23 cellular contexts compared by ENCODE assay signal in the genomic region with DNA sequence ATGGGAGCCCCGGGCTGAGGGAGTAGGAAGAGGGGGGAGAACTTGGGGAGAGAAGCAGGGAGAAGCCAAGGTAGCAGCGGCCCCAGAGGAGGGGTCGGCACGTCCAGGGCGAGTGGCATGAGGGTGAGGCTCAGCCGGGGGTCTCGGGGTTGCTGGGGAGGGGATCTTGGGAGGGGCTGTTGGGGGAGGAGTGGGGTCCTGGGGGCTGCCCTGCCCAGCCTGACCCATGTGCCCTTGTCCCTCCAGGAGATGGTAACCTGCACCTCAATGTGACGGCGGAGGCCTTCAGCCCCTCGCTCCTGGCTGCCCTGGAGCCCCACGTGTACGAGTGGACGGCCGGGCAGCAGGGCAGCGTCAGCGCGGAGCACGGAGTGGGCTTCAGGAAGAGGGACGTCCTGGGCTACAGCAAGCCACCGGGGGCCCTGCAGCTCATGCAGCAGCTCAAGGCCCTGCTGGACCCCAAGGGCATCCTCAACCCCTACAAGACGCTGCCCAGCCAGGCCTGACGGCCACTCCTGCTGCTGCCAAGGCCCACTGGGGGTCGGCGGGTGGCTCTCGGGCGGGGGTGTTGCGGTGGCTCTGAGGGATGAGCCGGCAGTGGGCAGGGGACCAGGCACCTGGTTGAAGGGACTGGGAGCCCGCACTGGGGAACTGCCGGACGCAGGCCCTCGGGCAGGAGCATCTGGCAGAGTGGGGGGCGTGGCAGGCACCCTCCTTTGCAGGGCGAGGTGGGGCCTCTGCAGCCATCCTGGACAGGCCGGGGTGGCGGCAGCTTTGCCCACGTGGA. TPM values are rescaled to one million over a fixed set of nuclear protein-coding genes. Genes with fewer than 3 reads are reported as not detected.
DNase-seq lines count a peak whose midpoint lies in the region; ATAC-seq and TF ChIP-seq lines count a peak whose summit lies in the region.
"Had no signal": no experiment of that assay in that cellular context is flagged by ENCODE, and none has a peak within 500 bp of the region (broad histone marks: within the 10 kb centered on the region; RNA-seq: fewer than 3 reads in every experiment).

No MANE protein-coding gene starts in this region.

- no peaks in the 10 kb centered on the region for H3K9me3 Mint-ChIP-seq in endodermal cell
- H3K9me3 Mint-ChIP-seq: nephron progenitor cell had no signal

- H3K9me3 ChIP-seq in endodermal cell (ENCODE audit: control insufficient read depth, low read length) (no peaks in the 10 kb centered on the region), spleen (no peaks in the 10 kb centered on the region)
- H3K9me3 ChIP-seq: ascending aorta, SJSA1, transverse colon had no signal

- no peak for ATAC-seq in GM19463 (IDR thresholded peaks at IDR 0.05; ENCODE audit: unreplicated experiment)

- H3K27ac ChIP-seq in endodermal cell (ENCODE audit: low read depth, low read length) (no peak overlapping the region), spleen (no peak overlapping the region)
- H3K27ac ChIP-seq: ascending aorta, SJSA1, transverse colon had no signal

- H3K4me1 ChIP-seq in endodermal cell (ENCODE audit: control insufficient read depth, insufficient read depth, low read length) (peaks cover 5% of the 10 kb centered on the region), spleen (peaks cover 0 to 40% (median 20%) of the 10 kb centered on the region in 6 donors)
- H3K4me1 ChIP-seq: ascending aorta, SJSA1 had no signal

- TF ChIP-seq POLR2A in spleen (IDR thresholded peaks at IDR 0.05), result no peak

- no peak overlapping the region for H3K9ac ChIP-seq in endodermal cell (ENCODE audit: extremely low read depth, low read length, poor library complexity, severe bottlenecking)

- H3K36me3 ChIP-seq in endodermal cell (ENCODE audit: control insufficient read depth, insufficient read depth, low read length), result no peaks in the 10 kb centered on the region
- H3K36me3 ChIP-seq in spleen, result peaks cover 0 to 20% (median 0%) of the 10 kb centered on the region in 6 donors
- H3K36me3 ChIP-seq: SJSA1, transverse colon had no signal

- H3K4me3 Mint-ChIP-seq in endodermal cell, result no peak overlapping the region
- H3K4me3 Mint-ChIP-seq: nephron progenitor cell had no signal

- intact Hi-C loops in spleen (cut with DNase I; ENCODE audit: low total_unique reads), result no loop called here

- TF ChIP-seq CTCF in GM20000 (IDR thresholded peaks at IDR 0.05; ENCODE audit: extremely low read depth, missing control alignments), result no peak
- no peak for TF ChIP-seq CTCF in endodermal cell (conservative IDR thresholded peaks at IDR 0.05)
- TF ChIP-seq CTCF in spleen (IDR thresholded peaks at IDR 0.05 in 8 of 11, conservative IDR thresholded peaks at IDR 0.05 in 3 of 11), result no peak

- peaks cover 3% of the 10 kb centered on the region for H3K36me3 Mint-ChIP-seq in endodermal cell (ENCODE audit: low read depth)

- H3K27me3 ChIP-seq in endodermal cell (ENCODE audit: control insufficient read depth, insufficient read depth, low read length, poor library complexity, severe bottlenecking) (no peaks in the 10 kb centered on the region), spleen (replicated peaks in 1 of 7) (peaks cover 0 to 7% (median 0%) of the 10 kb centered on the region in 7 donors)
- H3K27me3 ChIP-seq: ascending aorta, SJSA1, transverse colon had no signal

- H3K4me3 ChIP-seq in endodermal cell (ENCODE audit: low read length), result no peak overlapping the region
- H3K4me3 ChIP-seq in spleen, result no peak overlapping the region
- H3K4me3 ChIP-seq: ascending aorta, SJSA1, transverse colon had no signal

- DNase-seq in activated T-cell treated with anti-CD3 and anti-CD28 coated beads, Interleukin-2, amount 50 U/mL, for 48 hours, result peak; percentile 15
- DNase-seq in activated T-cell treated with anti-CD3 and anti-CD28 coated beads for 4 hours (no peak), GM20000 (ENCODE audit: low spot score) (peak; percentile 19), endodermal cell (peak; percentile 43), spleen (peak; percentile 73), NCI-H2196 treated with DMSO at 0.1 percent for 48 hours (lab: John Stamatoyannopoulos, UW; ENCODE audit: unreplicated experiment) (no peak)
- no peak for DNase-seq in stimulated activated CD4-positive, alpha-beta T cell treated with anti-CD3 and anti-CD28 coated beads, Interleukin-12 subunit alpha, Interleukin-12 subunit beta, amount 100 ng/mL, for 4 hours
- DNase-seq: ACHN; activated CD4-positive, CD25-positive, alpha-beta regulatory T cell; activated naive CD4-positive, alpha-beta T cell treated with anti-CD3 and anti-CD28 coated beads, Interleukin-2, amount 50 U/mL, for 16 hours; EL; NCI-H1436 treated with DMSO at 0.1 percent for 48 hours; NCI-H2171 treated with DMSO at 0.1 percent for 48 hours; NCI-H748 treated with DMSO at 0.1 percent for 48 hours; nephron progenitor cell; OCI-M1; T-helper 9 cell; transverse colon had no signal

- no peak overlapping the region for H3K27ac Mint-ChIP-seq in endodermal cell
- H3K27ac Mint-ChIP-seq: nephron progenitor cell had no signal

- H3K27me3 Mint-ChIP-seq in endodermal cell (ENCODE audit: insufficient read depth), result no peaks in the 10 kb centered on the region

- H3K4me1 Mint-ChIP-seq in endodermal cell, result peaks cover 10% of the 10 kb centered on the region

- 94 to 95% methylated on average over 23 to 37 of the region's 37 CpGs for WGBS in endodermal cell (ENCODE audit: insufficient coverage in 1 of 2, insufficient read length in 1 of 2), 2 experiments
- WGBS in spleen, 5 donors, result 89 to 97% (median 92%) methylated on average over 25 to 37 of the region's 37 CpGs

RNA-seq across cellular contexts. Expression of gene GAL3ST2, which starts 9.0 kb away (rescaled TPM):
- total RNA-seq in endodermal cell, result under 1 TPM; 0.57 to 0.91 TPM
- not detected for polyA plus RNA-seq in endodermal cell (2013, experiment 1 of 2)
- not detected for polyA plus RNA-seq in endodermal cell (2013, experiment 2 of 2)
- under 1 TPM in 2 of 7 donors, not detected in 5; 0.25 to 0.85 TPM for total RNA-seq in spleen
- not detected for polyA plus RNA-seq in spleen
- total RNA-seq: ascending aorta, kidney epithelial cell, pulmonary artery endothelial cell, SJSA1 had no signal

RNA-seq across cellular contexts. Expression of gene D2HGDH, which starts 33.2 kb away (rescaled TPM):
- total RNA-seq in endodermal cell (10 to 100 TPM; 25.1 to 34.8 TPM), spleen (10 to 100 TPM; 18.8 to 51.5 (median 32.3) TPM)
- polyA plus RNA-seq in endodermal cell (2013, experiment 1 of 2), result 21.2 TPM
- 19.8 TPM for polyA plus RNA-seq in endodermal cell (2013, experiment 2 of 2)
- 10 to 100 TPM; 20.8 to 69.8 (median 67.0) TPM for polyA plus RNA-seq in spleen

RNA-seq across cellular contexts. Expression of gene NEU4, which starts 41.3 kb away (rescaled TPM):
- total RNA-seq in endodermal cell (1 to 10 TPM; 1.2 TPM), spleen (1 to 10 TPM in 2 of 7 donors, under 1 TPM in 2, not detected in 3; 0.32 to 1.9 (median 0.85) TPM)
- polyA plus RNA-seq in endodermal cell (2013, experiment 1 of 2), result 0.36 TPM
- polyA plus RNA-seq in endodermal cell (2013, experiment 2 of 2), result 0.70 TPM
- polyA plus RNA-seq in spleen, result under 1 TPM; 0.04 to 0.22 (median 0.08) TPM
- total RNA-seq: ascending aorta, kidney epithelial cell, pulmonary artery endothelial cell, SJSA1 had no signal

Comparison
In these comparisons a context has a peak if more than half of its experiments do, and no peak if none do; other contexts are left out.
1. DNase-seq: peak in activated T-cell treated with anti-CD3 and anti-CD28 coated beads, Interleukin-2, amount 50 U/mL, for 48 hours (2 of 2), GM20000 (single experiment), endodermal cell (single experiment) and spleen (single experiment); none in activated T-cell treated with anti-CD3 and anti-CD28 coated beads for 4 hours (single experiment), stimulated activated CD4-positive, alpha-beta T cell treated with anti-CD3 and anti-CD28 coated beads, Interleukin-12 subunit alpha, Interleukin-12 subunit beta, amount 100 ng/mL, for 4 hours (single experiment) and NCI-H2196 treated with DMSO at 0.1 percent for 48 hours (single experiment).